ENCODE assay signal across 16 cellular contexts in genomic region chr13:37492061-37492460, GRCh38.
DNase-seq lines count a peak whose midpoint lies in the region; ATAC-seq and TF ChIP-seq lines count a peak whose summit lies in the region.
"Had no signal": no experiment of that assay in that cellular context is flagged by ENCODE, and none has a peak within 500 bp of the region (broad histone marks: within the 10 kb centered on the region; RNA-seq: fewer than 3 reads in every experiment).

No MANE protein-coding gene starts in this region.

- H3K9me3 ChIP-seq in smooth muscle cell (replicated peaks; ENCODE audit: low read depth): no peaks in the 10 kb centered on the region

- H3K27ac ChIP-seq in brain microvascular endothelial cell (peak overlapping the region; percentile 79), smooth muscle cell (ENCODE audit: low read depth) (no peak overlapping the region), RWPE1 (no peak overlapping the region)

- H3K4me2 ChIP-seq in smooth muscle cell: peak overlapping the region; percentile 41

- no peaks in the 10 kb centered on the region for H3K4me1 ChIP-seq in smooth muscle cell (ENCODE audit: low read depth)

- no peaks in the 10 kb centered on the region for H4K20me1 ChIP-seq in smooth muscle cell (ENCODE audit: low read depth)

- no peaks in the 10 kb centered on the region for H3K9me3 Mint-ChIP-seq in HFFc6

- H3K4me3 ChIP-seq in brain microvascular endothelial cell (ENCODE audit: low read depth, low read length) (no peak overlapping the region), smooth muscle cell (no peak overlapping the region)

- H3K36me3 ChIP-seq in brain microvascular endothelial cell (replicated peaks) (no peaks in the 10 kb centered on the region), smooth muscle cell (ENCODE audit: low read depth) (no peaks in the 10 kb centered on the region)

- in situ Hi-C loops in brain microvascular endothelial cell (cut with HindIII; ENCODE audit: low pct_ligation_motif_present, low sequenced_read_pairs): no loop called here

- no peak for TF ChIP-seq CTCF in HFFc6 (IDR thresholded peaks at IDR 0.05)
- TF ChIP-seq CTCF in brain microvascular endothelial cell (IDR thresholded peaks at IDR 0.05; ENCODE audit: low read depth, low read length, missing control alignments): no peak
- no peak for TF ChIP-seq CTCF in smooth muscle cell (IDR thresholded peaks at IDR 0.05; ENCODE audit: borderline replicate concordance, insufficient read depth, poor library complexity, severe bottlenecking)
- no peak for TF ChIP-seq CTCF in RWPE1 (conservative IDR thresholded peaks at IDR 0.05; ENCODE audit: low read depth)

- no peaks in the 10 kb centered on the region; the same call in 1 of the 2 replicates for H3K27me3 Mint-ChIP-seq in HFFc6 (ENCODE audit: insufficient read depth)

- 0 out of 2 replicates have a peak overlapping the region, but pooled peaks have one; percentile 4 for H3K4me3 Mint-ChIP-seq in HFFc6

- H3K4me1 Mint-ChIP-seq in HFFc6 (ENCODE audit: low read depth): peaks cover 88% of the 10 kb centered on the region

- CTCF ChIA-PET in RWPE1 (lab: Yijun Ruan, JAX): interaction anchor here (0.6 kb wide), 1 partner anchor 281 kb away, joined by 3 read pairs; no protein-coding TSS in a partner anchor

- POLR2A ChIA-PET in RWPE1 (lab: Yijun Ruan, JAX; ENCODE audit: low non-redundant PET): no interaction called here

- no peak overlapping the region for H2AFZ ChIP-seq in smooth muscle cell (ENCODE audit: low read depth)

- no peaks in the 10 kb centered on the region for H3F3A ChIP-seq in smooth muscle cell (ENCODE audit: low read depth)

- peak overlapping the region; percentile 34; the same call in 1 of the 2 replicates for H3K27ac Mint-ChIP-seq in HFFc6

- H3K9ac ChIP-seq in smooth muscle cell (ENCODE audit: low read depth): no peak overlapping the region

- ATAC-seq in HG03432 (IDR thresholded peaks at IDR 0.05; ENCODE audit: unreplicated experiment) (no peak), HG03039 (IDR thresholded peaks at IDR 0.05; ENCODE audit: unreplicated experiment) (no peak)

- H3K79me2 ChIP-seq in smooth muscle cell (ENCODE audit: low read depth): no peaks in the 10 kb centered on the region

- H3K27me3 ChIP-seq in brain microvascular endothelial cell (replicated peaks): no peaks in the 10 kb centered on the region
- no peaks in the 10 kb centered on the region for H3K27me3 ChIP-seq in smooth muscle cell (ENCODE audit: low read depth)

- no peaks in the 10 kb centered on the region for H3K36me3 Mint-ChIP-seq in HFFc6 (ENCODE audit: low read depth)

- DNase-seq in HFFc6 (no peak), brain microvascular endothelial cell (no peak), iris pigment epithelial cell (ENCODE audit: low read depth) (peak; percentile 66), smooth muscle cell (lab: John Stamatoyannopoulos, UW; ENCODE audit: unreplicated experiment) (no peak), NCI-H1105 treated with DMSO at 0.1 percent for 48 hours (lab: John Stamatoyannopoulos, UW) (no peak), RWPE1 (ENCODE audit: low spot score) (no peak)
- DNase-seq: C1 segment of cervical spinal cord, DMS 273 treated with DMSO at 0.1 percent for 48 hours, GOT3, KBM-7, NCI-H1930, NCI-H510A treated with DMSO at 0.1 percent for 48 hours, SIG-M5, SW 1271 had no signal
